9 cellular contexts compared by ENCODE assay signal in genomic region chr18:77061946-77062517, GRCh38.
DNase-seq lines count a peak whose midpoint lies in the region; ATAC-seq and TF ChIP-seq lines count a peak whose summit lies in the region.
"Had no signal": no experiment of that assay in that cellular context is flagged by ENCODE, and none has a peak within 500 bp of the region (broad histone marks: within the 10 kb centered on the region; RNA-seq: fewer than 3 reads in every experiment).

No MANE protein-coding gene starts in this region.

- no TSS peak for BruUV-seq in mammary epithelial cell (replicated peaks; lab: Mats Ljungman, UMichigan)

- TF ChIP-seq POLR2A in breast epithelium (IDR thresholded peaks at IDR 0.05), result no peak

- DNase-seq in breast epithelium (ENCODE audit: low spot score in 2 of 2), result no peak
- DNase-seq in mammary epithelial cell, result no peak
- peak; percentile 45 for DNase-seq in SK-MEL-5 (ENCODE audit: low read depth, low spot score)
- peak; percentile 77 for DNase-seq in cardiac septum (ENCODE audit: low spot score)
- DNase-seq in stimulated activated CD4-positive, alpha-beta T cell treated with anti-CD3 and anti-CD28 coated beads, Interleukin-2, amount 100 ng/mL, for 48 hours, result no peak
- no peak for DNase-seq in foreskin keratinocyte

- in situ Hi-C loops in mammary epithelial cell (cut with MboI; ENCODE audit: low sequenced_read_pairs in 2 of 2) (loop anchor here in 1 of 2 donors (10.0 kb wide), 1 partner anchor 63 kb away; no protein-coding TSS in a partner anchor), SK-MEL-5 (cut with HindIII; ENCODE audit: low pct_unique_long_range_greater_than_20kb, low sequenced_read_pairs) (no loop called here)

- dilution Hi-C loops in mammary epithelial cell (cut with HindIII; ENCODE audit: low sequenced_read_pairs), result loop anchor here (5.0 kb wide), 1 partner anchor 105 kb away; no protein-coding TSS in a partner anchor

- intact Hi-C loops in breast epithelium (cut with DNase I; ENCODE audit: low total_unique reads) (loop anchor here (5.0 kb wide), 1 partner anchor 1690 kb away; no protein-coding TSS in a partner anchor), mammary epithelial cell (cut with micrococcal nuclease) (loop anchor here (10.0 kb wide), 1 partner anchor 187 kb away; no protein-coding TSS in a partner anchor), cardiac septum (cut with DNase I) (no loop called here)

- ATAC-seq in HG03025 (IDR thresholded peaks at IDR 0.05; ENCODE audit: low FRiP score, unreplicated experiment) (peak; percentile 60), foreskin keratinocyte (no peak)

- peaks cover 16% of the 10 kb centered on the region for H3K79me2 ChIP-seq in mammary epithelial cell (ENCODE audit: insufficient read depth, low read length)

- peak overlapping the region; percentile 60 to 65 for H3K27ac ChIP-seq in breast epithelium
- H3K27ac ChIP-seq in mammary epithelial cell (ENCODE audit: insufficient read depth, low read depth, low read length), result no peak overlapping the region
- H3K27ac ChIP-seq in stomach smooth muscle (ENCODE audit: low read length), result peak overlapping the region; percentile 49
- H3K27ac ChIP-seq in foreskin keratinocyte, result no peak overlapping the region

- H3K4me1 ChIP-seq in breast epithelium (peaks cover 0 to 4% of the 10 kb centered on the region in 2 donors), mammary epithelial cell (ENCODE audit: insufficient read depth, low read length) (peaks cover 44% of the 10 kb centered on the region), stomach smooth muscle (ENCODE audit: control insufficient read depth, insufficient read depth, low read length) (peaks cover 27% of the 10 kb centered on the region), foreskin keratinocyte (peaks cover 15% of the 10 kb centered on the region)

- no peak overlapping the region for H2AFZ ChIP-seq in mammary epithelial cell (ENCODE audit: low read depth, low read length)

- no peak overlapping the region for H3K4me2 ChIP-seq in mammary epithelial cell (ENCODE audit: insufficient read depth, low read depth, low read length)

- no peak for TF ChIP-seq CTCF in breast epithelium (IDR thresholded peaks at IDR 0.05)
- TF ChIP-seq CTCF in mammary epithelial cell (conservative IDR thresholded peaks at IDR 0.05 in 1 of 2, IDR thresholded peaks at IDR 0.05 in 1 of 2; ENCODE audit: extremely low read depth in 1 of 2, insufficient read depth in 1 of 2, low read depth in 1 of 2, low read length in 2 of 2), result no peak
- no peak for TF ChIP-seq CTCF in foreskin keratinocyte (conservative IDR thresholded peaks at IDR 0.05)

- CTCF ChIA-PET in mammary epithelial cell (lab: Charles Lee; ENCODE audit: low non-redundant PET), result no interaction called here

- WGBS in mammary epithelial cell (ENCODE audit: low coverage, missing lambda C conversion rate), result 96% methylated on average over 11 of the region's 15 CpGs

- H3K36me3 ChIP-seq in breast epithelium (no peaks in the 10 kb centered on the region), mammary epithelial cell (ENCODE audit: insufficient read depth, low read length) (peaks cover 5% of the 10 kb centered on the region), stomach smooth muscle (ENCODE audit: control insufficient read depth in 2 of 2, insufficient read depth in 2 of 2, low read length in 2 of 2) (peaks cover 0 to 12% of the 10 kb centered on the region in 2 donors)
- H3K36me3 ChIP-seq: adrenal gland had no signal

- H3K4me3 ChIP-seq in breast epithelium, result no peak overlapping the region
- H3K4me3 ChIP-seq in mammary epithelial cell (replicated peaks in 1 of 3; ENCODE audit: insufficient read depth in 1 of 3, low read depth in 2 of 3, low read length in 3 of 3), result no peak overlapping the region
- H3K4me3 ChIP-seq in stomach smooth muscle (ENCODE audit: low read length in 2 of 2), result no peak overlapping the region
- H3K4me3 ChIP-seq: adrenal gland had no signal

- H4K20me1 ChIP-seq in mammary epithelial cell (ENCODE audit: insufficient read depth, low read length), result no peaks in the 10 kb centered on the region

- H3K9me3 ChIP-seq in breast epithelium (no peaks in the 10 kb centered on the region), mammary epithelial cell (replicated peaks; ENCODE audit: insufficient read depth, low read length) (peaks cover 4% of the 10 kb centered on the region), stomach smooth muscle (ENCODE audit: control insufficient read depth in 2 of 2, low read length in 2 of 2) (no peaks in the 10 kb centered on the region)
- H3K9me3 ChIP-seq: adrenal gland had no signal

- H3K27me3 ChIP-seq in breast epithelium, result no peaks in the 10 kb centered on the region
- H3K27me3 ChIP-seq in mammary epithelial cell (ENCODE audit: insufficient read depth, low read length), result no peaks in the 10 kb centered on the region
- H3K27me3 ChIP-seq in stomach smooth muscle (ENCODE audit: control insufficient read depth in 1 of 2, insufficient read depth in 2 of 2, low read length in 2 of 2), result no peaks in the 10 kb centered on the region
- H3K27me3 ChIP-seq in foreskin keratinocyte, result no peaks in the 10 kb centered on the region
- H3K27me3 ChIP-seq: adrenal gland had no signal

- no peak overlapping the region for H3K9ac ChIP-seq in mammary epithelial cell (ENCODE audit: insufficient read depth, low read length)
- H3K9ac ChIP-seq in stomach smooth muscle (ENCODE audit: low read length in 2 of 2), result no peak overlapping the region

Comparison
In these comparisons a context has a peak if more than half of its experiments do, and no peak if none do; other contexts are left out.
1. H3K27ac ChIP-seq: peak in breast epithelium (2 of 2) and stomach smooth muscle (single experiment); none in mammary epithelial cell (single experiment) and foreskin keratinocyte (single experiment).
2. DNase-seq: peak in SK-MEL-5 (single experiment) and cardiac septum (single experiment); none in breast epithelium (0 of 2), mammary epithelial cell (single experiment), stimulated activated CD4-positive, alpha-beta T cell treated with anti-CD3 and anti-CD28 coated beads, Interleukin-2, amount 100 ng/mL, for 48 hours (0 of 2) and foreskin keratinocyte (0 of 2).